In genomic region chr16:68255712-68256111, GRCh38 we compare ENCODE assay signal across 26 cellular contexts. TPM values are rescaled to one million over a fixed set of nuclear protein-coding genes. Genes with fewer than 3 reads are reported as not detected.
DNase-seq lines count a peak whose midpoint lies in the region; ATAC-seq and TF ChIP-seq lines count a peak whose summit lies in the region.
"Had no signal": no experiment of that assay in that cellular context is flagged by ENCODE, and none has a peak within 500 bp of the region (broad histone marks: within the 10 kb centered on the region; RNA-seq: fewer than 3 reads in every experiment).

No MANE protein-coding gene starts in this region.

- no peaks in the 10 kb centered on the region for H3K79me1 ChIP-seq in neuronal stem cell (ENCODE audit: low read depth, low read length)

- intact Hi-C loops in left ventricle myocardium inferior (cut with micrococcal nuclease), result no loop called here
- intact Hi-C loops in Right ventricle myocardium inferior (cut with DNase I), result no loop called here
- intact Hi-C loops in thyroid gland (cut with DNase I), result no loop called here
- intact Hi-C loops in mucosa of descending colon (cut with DNase I, micrococcal nuclease), result no loop called here

- no peak overlapping the region for H2BK15ac ChIP-seq in neuronal stem cell (ENCODE audit: low read length)

- H3K18ac ChIP-seq in neuronal stem cell (ENCODE audit: low read length), result no peak overlapping the region

- no peaks in the 10 kb centered on the region for H3K9me3 ChIP-seq in left ventricle myocardium inferior (replicated peaks)
- no peaks in the 10 kb centered on the region for H3K9me3 ChIP-seq in OCI-LY1 (ENCODE audit: low read length)
- H3K9me3 ChIP-seq in neuronal stem cell (replicated peaks in 1 of 2; ENCODE audit: control insufficient read depth in 2 of 2, insufficient read depth in 1 of 2, low read depth in 1 of 2, low read length in 2 of 2), result no peaks in the 10 kb centered on the region
- H3K9me3 ChIP-seq in thyroid gland, result no peaks in the 10 kb centered on the region
- no peaks in the 10 kb centered on the region for H3K9me3 ChIP-seq in mucosa of descending colon

- H3K79me2 ChIP-seq in OCI-LY1 (ENCODE audit: insufficient read depth, low read length), result no peaks in the 10 kb centered on the region

- H2AK5ac ChIP-seq in neuronal stem cell (ENCODE audit: low read depth, low read length), result no peak overlapping the region

- peaks cover 91% of the 10 kb centered on the region for H3K4me1 ChIP-seq in left ventricle myocardium inferior
- H3K4me1 ChIP-seq in OCI-LY1 (ENCODE audit: insufficient read depth, low read length, severe bottlenecking), result peaks cover 50% of the 10 kb centered on the region
- H3K4me1 ChIP-seq in neuronal stem cell (ENCODE audit: control insufficient read depth in 2 of 2, insufficient read depth in 1 of 2, low read depth in 1 of 2, low read length in 2 of 2), result peaks cover 5 to 10% of the 10 kb centered on the region in 2 donors
- H3K4me1 ChIP-seq in thyroid gland, result peaks cover 25 to 36% of the 10 kb centered on the region in 2 donors
- H3K4me1 ChIP-seq in mucosa of descending colon (ENCODE audit: low read depth), result peaks cover 12% of the 10 kb centered on the region

- ATAC-seq in Right ventricle myocardium inferior (no peak), mucosa of descending colon (no peak), GM19455 (IDR thresholded peaks at IDR 0.05; ENCODE audit: unreplicated experiment) (no peak)
- ATAC-seq: Panc1 had no signal

- H3K27me3 ChIP-seq in left ventricle myocardium inferior (ENCODE audit: low read depth) (no peaks in the 10 kb centered on the region), OCI-LY1 (ENCODE audit: insufficient read depth, low read length) (no peaks in the 10 kb centered on the region), neuronal stem cell (ENCODE audit: control insufficient read depth in 3 of 3, insufficient read depth in 3 of 3, low read depth in 1 of 3, low read length in 3 of 3) (no peaks in the 10 kb centered on the region), thyroid gland (no peaks in the 10 kb centered on the region)

- no peak overlapping the region for H2BK5ac ChIP-seq in neuronal stem cell (ENCODE audit: low read length)

- no peak overlapping the region for H2BK12ac ChIP-seq in neuronal stem cell (ENCODE audit: low read length)

- TF ChIP-seq CTCF in left ventricle myocardium inferior (IDR thresholded peaks at IDR 0.05; ENCODE audit: borderline replicate concordance) (no peak), OCI-LY1 (IDR thresholded peaks at IDR 0.05; ENCODE audit: low read length) (no peak), thyroid gland (IDR thresholded peaks at IDR 0.05) (no peak), mucosa of descending colon (IDR thresholded peaks at IDR 0.05) (no peak)

- no peak overlapping the region for H3K23ac ChIP-seq in neuronal stem cell (ENCODE audit: low read depth, low read length, poor library complexity)

- no peak overlapping the region for H4K91ac ChIP-seq in neuronal stem cell (ENCODE audit: low read depth, low read length, poor library complexity)

- no peak for TF ChIP-seq POLR2A in thyroid gland (IDR thresholded peaks at IDR 0.05)

- no CpG with 5 or more reads among the region's 18 CpGs for WGBS in neuronal stem cell (ENCODE audit: extremely low coverage in 2 of 2, insufficient read length in 2 of 2, insufficient replicate concordance in 1 of 2), 2 donors
- WGBS in thyroid gland, 2 donors, result 91% methylated on average over 5 to 18 of the region's 18 CpGs

- no peak overlapping the region for H3K4me3 ChIP-seq in left ventricle myocardium inferior
- no peak overlapping the region for H3K4me3 ChIP-seq in OCI-LY1 (ENCODE audit: low read depth, low read length, poor library complexity, severe bottlenecking)
- no peak overlapping the region for H3K4me3 ChIP-seq in neuronal stem cell (ENCODE audit: low read length in 2 of 2)
- H3K4me3 ChIP-seq in thyroid gland (replicated peaks in 1 of 3), result no peak overlapping the region
- H3K4me3 ChIP-seq in mucosa of descending colon, result no peak overlapping the region
- H3K4me3 ChIP-seq: SK-N-MC had no signal

- H3K27ac ChIP-seq in left ventricle myocardium inferior (replicated peaks) (peak overlapping the region; percentile 93), OCI-LY1 (ENCODE audit: low read depth, low read length, poor library complexity, severe bottlenecking) (peak overlapping the region; percentile 99), neuronal stem cell (replicated peaks; ENCODE audit: low read length) (no peak overlapping the region), thyroid gland (peak overlapping the region in 2 of 3 donors; percentile 30 to 81)
- H3K27ac ChIP-seq: RWPE1, SK-N-MC had no signal

- H3K9ac ChIP-seq in OCI-LY1 (ENCODE audit: low read length), result no peak overlapping the region
- H3K9ac ChIP-seq in neuronal stem cell (ENCODE audit: low read depth, low read length, poor library complexity), result no peak overlapping the region

- DNase-seq in left ventricle myocardium inferior (no peak), Right ventricle myocardium inferior (ENCODE audit: missing footprints) (no peak), neuronal stem cell (ENCODE audit: low spot score) (no peak), thyroid gland (no peak), mucosa of descending colon (no peak)
- DNase-seq in stimulated activated CD4-positive, alpha-beta T cell treated with anti-CD3 and anti-CD28 coated beads, Interleukin-4, amount 100 ng/mL, for 24 hours, result no peak
- DNase-seq: C1 segment of cervical spinal cord; CD4-positive, alpha-beta memory T cell; COR-L47; DMS53; GOT3; HCEC 1CT; KBM-7; NCI-H1417; NCI-H1694; NCI-H2029 treated with DMSO at 0.1 percent for 48 hours; NCI-H446 treated with DMSO at 0.1 percent for 48 hours; NCI-H526; NCI-H82; SIG-M5 had no signal

- no peak overlapping the region for H3K4me2 ChIP-seq in OCI-LY1 (ENCODE audit: low read length)
- H3K4me2 ChIP-seq in neuronal stem cell (ENCODE audit: insufficient read depth, low read length, poor library complexity, severe bottlenecking), result no peak overlapping the region

- peak overlapping the region; percentile 72 for H4K8ac ChIP-seq in neuronal stem cell (ENCODE audit: low read depth, low read length)

- peaks cover 84% of the 10 kb centered on the region for H3K36me3 ChIP-seq in left ventricle myocardium inferior
- peaks cover 56% of the 10 kb centered on the region for H3K36me3 ChIP-seq in OCI-LY1 (ENCODE audit: insufficient read depth, low read length)
- peaks cover 20 to 50% of the 10 kb centered on the region in 2 donors for H3K36me3 ChIP-seq in neuronal stem cell (replicated peaks in 1 of 2; ENCODE audit: control insufficient read depth in 2 of 2, insufficient read depth in 2 of 2, low read length in 2 of 2)
- peaks cover 24 to 31% of the 10 kb centered on the region in 2 donors for H3K36me3 ChIP-seq in thyroid gland
- H3K36me3 ChIP-seq in mucosa of descending colon (ENCODE audit: low read depth), result no peaks in the 10 kb centered on the region

- no peak overlapping the region for H3K14ac ChIP-seq in neuronal stem cell (ENCODE audit: low read length)

- no peaks in the 10 kb centered on the region for H3K9me2 ChIP-seq in OCI-LY1 (ENCODE audit: low read depth, low read length)

- no peaks in the 10 kb centered on the region; the same call in 1 of the 2 replicates for H3F3A ChIP-seq in OCI-LY1 (ENCODE audit: insufficient read depth, low read length)

- H4K20me1 ChIP-seq in OCI-LY1 (ENCODE audit: insufficient read depth, low read length), result no peaks in the 10 kb centered on the region

- no peak overlapping the region for H3K4ac ChIP-seq in neuronal stem cell (ENCODE audit: low read length)

- H2BK120ac ChIP-seq in neuronal stem cell (ENCODE audit: low read depth, low read length), result no peak overlapping the region

- H2AFZ ChIP-seq in OCI-LY1 (ENCODE audit: low read length), result no peak overlapping the region
- no peak overlapping the region for H2AFZ ChIP-seq in neuronal stem cell (ENCODE audit: low read length)

RNA-seq across cellular contexts. Expression of gene SLC7A6, which starts 8.6 kb away (rescaled TPM):
- total RNA-seq in left ventricle myocardium inferior, result 44.2 TPM
- 33.7 TPM for total RNA-seq in Right ventricle myocardium inferior
- 9.0 TPM for polyA plus RNA-seq in neuronal stem cell (2013, experiment 1 of 2)
- 8.7 TPM for polyA plus RNA-seq in neuronal stem cell (2013, experiment 2 of 2)
- 100 to 1,000 TPM in 1 of 4 donors, 10 to 100 TPM in 3; 73.1 to 116 (median 85.7) TPM for total RNA-seq in thyroid gland
- total RNA-seq in mucosa of descending colon, result 10 to 100 TPM; 35.0 to 41.4 (median 37.2) TPM

RNA-seq across cellular contexts. Expression of gene PLA2G15, which starts 10.5 kb away (rescaled TPM):
- total RNA-seq in left ventricle myocardium inferior, result 35.5 TPM
- total RNA-seq in Right ventricle myocardium inferior, result 43.8 TPM
- polyA plus RNA-seq in neuronal stem cell (2013, experiment 1 of 2), result 5.4 TPM
- polyA plus RNA-seq in neuronal stem cell (2013, experiment 2 of 2), result 5.7 TPM
- 10 to 100 TPM; 20.8 to 40.3 (median 38.4) TPM for total RNA-seq in thyroid gland
- 10 to 100 TPM; 13.2 to 14.2 (median 13.5) TPM for total RNA-seq in mucosa of descending colon

RNA-seq across cellular contexts. Expression of gene ESRP2, which starts 19.8 kb away (rescaled TPM):
- total RNA-seq in left ventricle myocardium inferior (0.14 TPM), Right ventricle myocardium inferior (0.41 TPM), thyroid gland (10 to 100 TPM; 42.9 to 86.9 (median 50.5) TPM), mucosa of descending colon (100 to 1,000 TPM in 1 of 3 donors, 10 to 100 TPM in 2; 46.6 to 125 (median 94.5) TPM)
- 0.15 TPM for polyA plus RNA-seq in neuronal stem cell (2013, experiment 1 of 2)
- polyA plus RNA-seq in neuronal stem cell (2013, experiment 2 of 2), result 0.12 TPM
- total RNA-seq: LHCN-M2 had no signal

RNA-seq across cellular contexts. Expression of gene SLC7A6OS, which starts 55.0 kb away (rescaled TPM):
- total RNA-seq in left ventricle myocardium inferior (13.6 TPM), Right ventricle myocardium inferior (12.4 TPM), thyroid gland (10 to 100 TPM; 13.4 to 25.8 (median 18.7) TPM), mucosa of descending colon (10 to 100 TPM; 16.2 to 22.0 (median 18.4) TPM)
- 11.8 TPM for polyA plus RNA-seq in neuronal stem cell (2013, experiment 1 of 2)
- polyA plus RNA-seq in neuronal stem cell (2013, experiment 2 of 2), result 12.4 TPM

RNA-seq across cellular contexts. Expression of gene PRMT7, which starts 55.1 kb away (rescaled TPM):
- total RNA-seq in left ventricle myocardium inferior (25.6 TPM), Right ventricle myocardium inferior (28.9 TPM), thyroid gland (10 to 100 TPM; 41.7 to 57.0 (median 46.9) TPM), mucosa of descending colon (10 to 100 TPM; 31.0 to 42.2 (median 41.0) TPM)
- polyA plus RNA-seq in neuronal stem cell (2013, experiment 1 of 2), result 29.2 TPM
- 27.7 TPM for polyA plus RNA-seq in neuronal stem cell (2013, experiment 2 of 2)

Comparison
In these comparisons a context has a peak if more than half of its experiments do, and no peak if none do; other contexts are left out.
1. RNA of gene ESRP2, which starts 19.8 kb away (total RNA-seq): 46.6 to 125 TPM in mucosa of descending colon and 42.9 to 86.9 TPM in thyroid gland; 0.41 TPM in Right ventricle myocardium inferior (single experiment) and 0.14 TPM in left ventricle myocardium inferior (single experiment); every median in the first group is over 10 times any median in the second.